ENCODE assay signal across 23 cellular contexts in genomic region chr6:37036146-37036545, GRCh38. TPM values are rescaled to one million over a fixed set of nuclear protein-coding genes. Genes with fewer than 3 reads are reported as not detected.
"Had no signal": no experiment of that assay in that cellular context is flagged by ENCODE, and none has a peak within 500 bp of the region (broad histone marks: within the 10 kb centered on the region; RNA-seq: fewer than 3 reads in every experiment).

No MANE protein-coding gene starts in this region.

- H3K27ac Mint-ChIP-seq: activated CD4-positive, alpha-beta memory T cell treated with anti-CD3 and anti-CD28 coated beads, Interleukin-2, amount 10 ng/mL, durations not matched to agents 7 days and 5 days; activated CD4-positive, alpha-beta T cell treated with anti-CD3 and anti-CD28 coated beads for 36 hours; activated CD8-positive, alpha-beta memory T cell treated with anti-CD3 and anti-CD28 coated beads, Interleukin-2, amount 10 ng/mL, durations not matched to agents 7 days and 5 days; nephron progenitor cell; progenitor cell of endocrine pancreas had no signal

- H3K27ac ChIP-seq: gastrocnemius medialis, left lung, right atrium auricular region, suprapubic skin, transverse colon, uterus, VCaP had no signal

- H3K4me1 ChIP-seq: right atrium auricular region, uterus had no signal

- DNase-seq: activated CD4-positive, alpha-beta memory T cell treated with anti-CD3 and anti-CD28 coated beads, Interleukin-2, amount 10 ng/mL, durations not matched to agents 7 days and 5 days; activated CD4-positive, alpha-beta T cell treated with anti-CD3 and anti-CD28 coated beads for 36 hours; activated CD8-positive, alpha-beta memory T cell treated with anti-CD3 and anti-CD28 coated beads, Interleukin-2, amount 10 ng/mL, durations not matched to agents 7 days and 5 days; activated naive CD4-positive, alpha-beta T cell treated with Interleukin-2 at 50 U/mL for 16 hours; activated T-cell treated with anti-CD3 and anti-CD28 coated beads, Interleukin-2, amount 50 U/mL, for 1 hour; anterior cingulate cortex; cerebellar nuclear complex; cortex of kidney; gastrocnemius medialis; head of caudate nucleus; left lung; mammary epithelial cell; nephron progenitor cell; stimulated activated naive CD8-positive, alpha-beta T cell treated with anti-CD3 and anti-CD28 coated beads, Interleukin-15, amount 100 ng/mL, for 72 hours; T-helper 2 cell; transverse colon; uterus had no signal

- H3K36me3 ChIP-seq: gastrocnemius medialis, left lung, right atrium auricular region, suprapubic skin, transverse colon, uterus had no signal

- ATAC-seq: activated CD4-positive, alpha-beta T cell treated with anti-CD3 and anti-CD28 coated beads for 36 hours; activated CD8-positive, alpha-beta memory T cell treated with anti-CD3 and anti-CD28 coated beads, Interleukin-2, amount 10 ng/mL, durations not matched to agents 7 days and 5 days; gastrocnemius medialis; left lung; stimulated activated naive CD8-positive, alpha-beta T cell treated with anti-CD3 and anti-CD28 coated beads, Interleukin-15, amount 100 ng/mL, for 72 hours had no signal

- H3K27me3 ChIP-seq: gastrocnemius medialis, left lung, right atrium auricular region, suprapubic skin, transverse colon, uterus had no signal

- H3K4me3 Mint-ChIP-seq: activated CD4-positive, alpha-beta memory T cell treated with anti-CD3 and anti-CD28 coated beads, Interleukin-2, amount 10 ng/mL, durations not matched to agents 7 days and 5 days; activated CD4-positive, alpha-beta T cell treated with anti-CD3 and anti-CD28 coated beads for 36 hours; activated CD8-positive, alpha-beta memory T cell treated with anti-CD3 and anti-CD28 coated beads, Interleukin-2, amount 10 ng/mL, durations not matched to agents 7 days and 5 days; nephron progenitor cell; stimulated activated naive CD8-positive, alpha-beta T cell treated with anti-CD3 and anti-CD28 coated beads, Interleukin-15, amount 100 ng/mL, for 72 hours had no signal

- H3K27me3 Mint-ChIP-seq: activated CD4-positive, alpha-beta memory T cell treated with anti-CD3 and anti-CD28 coated beads, Interleukin-2, amount 10 ng/mL, durations not matched to agents 7 days and 5 days; activated CD4-positive, alpha-beta T cell treated with anti-CD3 and anti-CD28 coated beads for 36 hours; activated CD8-positive, alpha-beta memory T cell treated with anti-CD3 and anti-CD28 coated beads, Interleukin-2, amount 10 ng/mL, durations not matched to agents 7 days and 5 days; stimulated activated naive CD8-positive, alpha-beta T cell treated with anti-CD3 and anti-CD28 coated beads, Interleukin-15, amount 100 ng/mL, for 72 hours had no signal

- H3K4me1 Mint-ChIP-seq: nephron progenitor cell had no signal

- H3K9me3 Mint-ChIP-seq: activated T-helper 2 cell treated with anti-CD3 and anti-CD28 coated beads, Interferon-gamma antibody, Interleukin-2, Interleukin-4, amounts not matched to agents 10 μg/mL and 5 μg/mL and 100 μg/mL, durations not matched to agents 14 hours and 24 hours and 36 hours; stimulated activated naive CD8-positive, alpha-beta T cell treated with anti-CD3 and anti-CD28 coated beads, Interleukin-15, amount 100 ng/mL, for 72 hours had no signal

- H3K4me3 ChIP-seq: gastrocnemius medialis, left lung, right atrium auricular region, suprapubic skin, transverse colon, uterus had no signal

- H3K9me3 ChIP-seq: gastrocnemius medialis, left lung, right atrium auricular region, suprapubic skin, transverse colon, uterus had no signal

RNA-seq across cellular contexts. Expression of gene FGD2, which starts 30.7 kb away (rescaled TPM):
- total RNA-seq: mammary epithelial cell, myocyte, progenitor cell of endocrine pancreas had no signal
- polyA plus RNA-seq: mammary epithelial cell had no signal
